Comparison of ENCODE assay signal across 11 cellular contexts in the genomic region with DNA sequence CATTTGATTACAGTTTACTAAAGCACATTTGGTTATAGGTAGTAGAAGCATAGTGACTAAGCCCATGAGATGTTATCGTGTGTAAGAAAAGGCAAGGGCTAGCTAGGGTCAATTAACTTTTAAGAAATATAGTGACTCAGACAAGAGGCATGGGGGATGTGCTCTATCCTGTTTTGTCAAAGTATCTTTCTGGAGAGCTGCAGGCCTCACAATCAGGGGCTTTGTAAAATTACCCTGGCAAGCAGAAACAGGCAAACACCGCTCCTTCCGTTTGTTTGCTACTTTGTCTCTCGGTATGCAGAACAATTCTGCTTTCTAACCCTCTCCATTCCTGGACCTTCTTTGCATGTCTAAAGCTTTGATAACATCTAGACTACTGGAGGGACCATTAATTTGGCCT. TPM values are rescaled to one million over a fixed set of nuclear protein-coding genes. Genes with fewer than 3 reads are reported as not detected.
A peak's percentile ranks its signal among the peaks of the same experiment; 100 is the strongest.
DNase-seq lines count a peak whose midpoint lies in the region; ATAC-seq and TF ChIP-seq lines count a peak whose summit lies in the region.
"Had no signal": no experiment of that assay in that cellular context is flagged by ENCODE, and none has a peak within 500 bp of the region (broad histone marks: within the 10 kb centered on the region; RNA-seq: fewer than 3 reads in every experiment).

No MANE protein-coding gene starts in this region.

- H3K27me3 ChIP-seq in HUES64 (ENCODE audit: insufficient read depth, low read length) (no peaks in the 10 kb centered on the region), body of pancreas (no peaks in the 10 kb centered on the region), iPS-20b (ENCODE audit: insufficient read depth, low read length) (no peaks in the 10 kb centered on the region), testis (no peaks in the 10 kb centered on the region)

- DNase-seq in body of pancreas: no peak
- peak; percentile 79 for DNase-seq in testis
- DNase-seq in activated CD4-positive, CD25-positive, alpha-beta regulatory T cell (lab: John Stamatoyannopoulos, UW): no peak
- no peak for DNase-seq in SK-N-DZ (ENCODE audit: low spot score)
- DNase-seq in erythroblast (lab: John Stamatoyannopoulos, UW): no peak
- DNase-seq: activated T-cell treated with anti-CD3 and anti-CD28 coated beads, Interleukin-2, amount 50 U/mL, for 4 hours; DMS153; NCI-H748 treated with DMSO at 0.1 percent for 48 hours had no signal

- ATAC-seq in body of pancreas (no peak), HG03196 (IDR thresholded peaks at IDR 0.05; ENCODE audit: unreplicated experiment) (no peak)

- peak overlapping the region; percentile 44 for H3K27ac ChIP-seq in HUES64 (ENCODE audit: low read depth, low read length)
- H3K27ac ChIP-seq in body of pancreas: peak overlapping the region; percentile 50 to 83 (median 60)
- H3K27ac ChIP-seq in iPS-20b (ENCODE audit: low read length): peak overlapping the region; percentile 27
- peak overlapping the region; percentile 15 to 42 for H3K27ac ChIP-seq in testis

- intact Hi-C loops in body of pancreas (cut with DNase I): no loop called here
- intact Hi-C loops in testis (cut with DNase I; ENCODE audit: low total_unique reads): loop anchor here (5.0 kb wide), 1 partner anchor 52 kb away; no protein-coding TSS in a partner anchor

- no peak overlapping the region for H3K9ac ChIP-seq in HUES64 (ENCODE audit: low read depth, low read length)
- no peak overlapping the region; the same call in 1 of the 2 replicates for H3K9ac ChIP-seq in iPS-20b (ENCODE audit: low read depth, low read length)

- WGBS in HUES64: 29% methylated on average over 4 of the region's 4 CpGs
- 75 to 77% methylated on average over 4 of the region's 4 CpGs for WGBS in body of pancreas, 2 donors
- WGBS in testis, 2 donors: 21 to 35% methylated on average over 4 of the region's 4 CpGs

- H3K4me3 ChIP-seq in HUES64 (ENCODE audit: low read length) (no peak overlapping the region), body of pancreas (no peak overlapping the region), iPS-20b (ENCODE audit: low read length) (peak overlapping the region; percentile 60; the same call in 1 of the 2 replicates), testis (no peak overlapping the region)

- H3K9me3 ChIP-seq in HUES64 (ENCODE audit: insufficient read depth, low read depth, low read length): no peaks in the 10 kb centered on the region
- no peaks in the 10 kb centered on the region for H3K9me3 ChIP-seq in body of pancreas
- no peaks in the 10 kb centered on the region for H3K9me3 ChIP-seq in iPS-20b (ENCODE audit: insufficient read depth, low read depth, low read length)
- H3K9me3 ChIP-seq in testis: no peaks in the 10 kb centered on the region

- H3K36me3 ChIP-seq in HUES64 (ENCODE audit: insufficient read depth, low read length) (no peaks in the 10 kb centered on the region), body of pancreas (replicated peaks in 1 of 2; ENCODE audit: insufficient read depth in 1 of 2, low read depth in 2 of 2) (no peaks in the 10 kb centered on the region), iPS-20b (ENCODE audit: insufficient read depth, low read depth, low read length) (no peaks in the 10 kb centered on the region), testis (ENCODE audit: low read depth, missing control alignments) (no peaks in the 10 kb centered on the region)

- TF ChIP-seq POLR2A in body of pancreas (IDR thresholded peaks at IDR 0.05): no peak
- no peak for TF ChIP-seq POLR2A in testis (IDR thresholded peaks at IDR 0.05)
- TF ChIP-seq POLR2A in erythroblast (IDR thresholded peaks at IDR 0.05; ENCODE audit: low read length): no peak

- H3K4me1 ChIP-seq in HUES64 (ENCODE audit: insufficient read depth, low read length) (peaks cover 34% of the 10 kb centered on the region), body of pancreas (peaks cover 27% of the 10 kb centered on the region), iPS-20b (ENCODE audit: insufficient read depth, low read length) (peaks cover 24% of the 10 kb centered on the region), testis (peaks cover 25% of the 10 kb centered on the region)

- TF ChIP-seq CTCF in body of pancreas (IDR thresholded peaks at IDR 0.05) (no peak), testis (IDR thresholded peaks at IDR 0.05) (no peak)

RNA-seq across cellular contexts. Expression of a gene that starts 26.0 kb away (rescaled TPM):
- polyA plus RNA-seq in HUES64 (2013, experiment 1 of 2): 9.0 TPM
- polyA plus RNA-seq in HUES64 (2013, experiment 2 of 2): 8.7 TPM
- total RNA-seq in body of pancreas (1 to 10 TPM; 4.9 to 8.6 TPM), testis (10 to 100 TPM; 14.8 to 22.5 TPM)
- 9.1 TPM for polyA plus RNA-seq in testis (ENCODE audit: insufficient read depth, low read depth, low replicate concordance)
- 5.4 and 6.7 TPM in 2 replicates for polyA plus RNA-seq in SK-N-DZ (2014; cell fraction: cytosol; rRNA removed)
- 5.3 and 5.4 TPM in 2 replicates for polyA plus RNA-seq in SK-N-DZ (2014; cell fraction: nucleus; rRNA removed)

RNA-seq across cellular contexts. Expression of a gene that starts 37.6 kb away (rescaled TPM):
- polyA plus RNA-seq in HUES64 (2013, experiment 1 of 2): 271 TPM
- 287 TPM for polyA plus RNA-seq in HUES64 (2013, experiment 2 of 2)
- total RNA-seq in body of pancreas (100 to 1,000 TPM in 1 of 2 donors, 10 to 100 TPM in 1; 75.5 to 101 TPM), testis (100 to 1,000 TPM in 1 of 2 donors, 10 to 100 TPM in 1; 85.3 to 161 TPM)
- polyA plus RNA-seq in testis (ENCODE audit: insufficient read depth, low read depth, low replicate concordance): 131 TPM
- polyA plus RNA-seq in SK-N-DZ (2014; cell fraction: cytosol; rRNA removed): 193 and 200 TPM in 2 replicates
- 90.9 and 154 TPM in 2 replicates for polyA plus RNA-seq in SK-N-DZ (2014; cell fraction: nucleus; rRNA removed)
